In genomic region chr9:69759478-69760277, GRCh38 we compare ENCODE assay signal across 8 cellular contexts. TPM values are rescaled to one million over a fixed set of nuclear protein-coding genes. Genes with fewer than 3 reads are reported as not detected.
DNase-seq lines count a peak whose midpoint lies in the region; ATAC-seq and TF ChIP-seq lines count a peak whose summit lies in the region.

Gene PTAR1, minus strand, starts transcription at chr9:69760011. Its CDS starts 73 bp downstream, at chr9:69759938.

- H3K36me3 ChIP-seq in OCI-LY3 (replicated peaks; ENCODE audit: low read depth, low read length), result peaks cover 14% of the 10 kb centered on the region

- H3K27me3 ChIP-seq in OCI-LY3 (ENCODE audit: low read depth, low read length), result no peaks in the 10 kb centered on the region
- H3K27me3 ChIP-seq in mononuclear cell (ENCODE audit: insufficient read depth, low read length), result no peaks in the 10 kb centered on the region

- peaks cover 12% of the 10 kb centered on the region for H3K4me1 ChIP-seq in OCI-LY3 (ENCODE audit: low read length)
- H3K4me1 ChIP-seq in mononuclear cell (ENCODE audit: insufficient read depth, low read length), result peaks cover 19% of the 10 kb centered on the region

- peak within 1 kb of the TSS; percentile 88 for H3K4me2 ChIP-seq in OCI-LY3 (ENCODE audit: low read length)

- peak; percentile 91 for ATAC-seq in GM21528 (IDR thresholded peaks at IDR 0.05; ENCODE audit: low FRiP score, unreplicated experiment)

- H3K79me2 ChIP-seq in OCI-LY3 (ENCODE audit: low read length), result peaks cover 47% of the 10 kb centered on the region

- no peaks in the 10 kb centered on the region for H3K9me3 ChIP-seq in OCI-LY3 (ENCODE audit: insufficient read depth, low read length)
- no peaks in the 10 kb centered on the region for H3K9me3 ChIP-seq in mononuclear cell (ENCODE audit: low read depth, low read length)

- H2AFZ ChIP-seq in OCI-LY3 (ENCODE audit: low read depth, low read length), result peak within 1 kb of the TSS; percentile 81

- H3K4me3 ChIP-seq in OCI-LY3 (ENCODE audit: low read length) (peak within 1 kb of the TSS; percentile 94), epithelial cell of esophagus (ENCODE audit: low read length) (peak within 1 kb of the TSS; percentile 87), mononuclear cell (ENCODE audit: low read length) (peak within 1 kb of the TSS; percentile 96)

- DNase-seq in DMS 273 (lab: John Stamatoyannopoulos, UW; ENCODE audit: unreplicated experiment) (peak; percentile 97), HuH-7.5 (ENCODE audit: low spot score) (peak; percentile 76), activated T-cell treated with anti-CD3 and anti-CD28 coated beads for 24 hours (ENCODE audit: low read depth) (peak; percentile 84), epithelial cell of esophagus (ENCODE audit: low read depth) (peak; percentile 91)
- DNase-seq in stimulated activated CD8-positive, alpha-beta memory T cell treated with anti-CD3 and anti-CD28 coated beads, Interleukin-2, amount 100 ng/mL, for 48 hours (ENCODE audit: low read depth in 2 of 2), result peak; percentile 80 to 89

- H4K20me1 ChIP-seq in OCI-LY3 (ENCODE audit: insufficient read depth, low read length), result 0 out of 2 replicates have a peak, but pooled peaks cover 7% of the 10 kb centered on the region

- H3K9ac ChIP-seq in OCI-LY3 (ENCODE audit: low read length), result peak within 1 kb of the TSS; percentile 90

- no peak for TF ChIP-seq CTCF in OCI-LY3 (IDR thresholded peaks at IDR 0.05; ENCODE audit: low read depth, low read length)
- no peak for TF ChIP-seq CTCF in epithelial cell of esophagus (IDR thresholded peaks at IDR 0.05; ENCODE audit: insufficient read depth, low read depth, low read length, missing control alignments)

- H3K27ac ChIP-seq in OCI-LY3 (ENCODE audit: low read length), result peak within 1 kb of the TSS; percentile 85

RNA-seq across cellular contexts. Expression of gene PTAR1, which starts in this region (rescaled TPM):
- 162 TPM for total RNA-seq in mononuclear cell

Comparison
In these comparisons a context has a peak if more than half of its experiments do, and no peak if none do; other contexts are left out.
1. Peak in every context shown above with its lines: DNase-seq, ATAC-seq, H3K4me3 ChIP-seq and H3K27ac ChIP-seq.